ENCODE assay signal across 9 cellular contexts in genomic region chr11:114026355-114026754, GRCh38. TPM values are rescaled to one million over a fixed set of nuclear protein-coding genes. Genes with fewer than 3 reads are reported as not detected.
DNase-seq lines count a peak whose midpoint lies in the region; ATAC-seq and TF ChIP-seq lines count a peak whose summit lies in the region.
"Had no signal": no experiment of that assay in that cellular context is flagged by ENCODE, and none has a peak within 500 bp of the region (broad histone marks: within the 10 kb centered on the region; RNA-seq: fewer than 3 reads in every experiment).

No MANE protein-coding gene starts in this region.

- TF ChIP-seq CTCF in MM.1S (IDR thresholded peaks at IDR 0.05; ENCODE audit: low read length) = peak; percentile 42
- no peak for TF ChIP-seq CTCF in ascending aorta (IDR thresholded peaks at IDR 0.05)

- peak; percentile 55 to 60 for ATAC-seq in natural killer cell treated with Interleukin-12 subunit alpha and Interleukin-12 subunit beta and Interleukin-15 and Interleukin-18, amount 100 ng/mL, for 72 hours
- ATAC-seq in GM21717 (IDR thresholded peaks at IDR 0.05; ENCODE audit: unreplicated experiment) = no peak

- no peaks in the 10 kb centered on the region for H3K79me2 ChIP-seq in MM.1S (ENCODE audit: low read length)

- H2AFZ ChIP-seq in MM.1S (ENCODE audit: low read length) = no peak overlapping the region

- H3F3A ChIP-seq in MM.1S (ENCODE audit: insufficient read depth, low read length) = no peaks in the 10 kb centered on the region

- H3K4me1 ChIP-seq in MM.1S (ENCODE audit: low read length) (0 out of 2 replicates have a peak, but pooled peaks cover 3% of the 10 kb centered on the region), ascending aorta (peaks cover 4 to 13% of the 10 kb centered on the region in 2 donors)

- H3K27me3 Mint-ChIP-seq in natural killer cell treated with Interleukin-12 subunit alpha and Interleukin-12 subunit beta and Interleukin-15 and Interleukin-18, amount 100 ng/mL, for 72 hours = peaks cover 17 to 35% of the 10 kb centered on the region in 2 donors

- no peaks in the 10 kb centered on the region for H3K27me3 ChIP-seq in MM.1S (replicated peaks; ENCODE audit: insufficient read depth, low read length)
- no peaks in the 10 kb centered on the region for H3K27me3 ChIP-seq in ascending aorta

- no peak overlapping the region for H3K4me2 ChIP-seq in MM.1S (ENCODE audit: low read depth, low read length)

- H3K9me2 ChIP-seq in MM.1S (replicated peaks; ENCODE audit: insufficient read depth, low read length) = no peaks in the 10 kb centered on the region

- no peak overlapping the region for H3K4me3 ChIP-seq in MM.1S (ENCODE audit: low read length)
- no peak overlapping the region for H3K4me3 ChIP-seq in ascending aorta

- H3K9me3 Mint-ChIP-seq in natural killer cell treated with Interleukin-12 subunit alpha and Interleukin-12 subunit beta and Interleukin-15 and Interleukin-18, amount 100 ng/mL, for 72 hours = no peaks in the 10 kb centered on the region

- no peaks in the 10 kb centered on the region for H4K20me1 ChIP-seq in MM.1S (ENCODE audit: insufficient read depth, low read length)

- peaks cover 0 to 4% of the 10 kb centered on the region in 2 donors for H3K4me1 Mint-ChIP-seq in natural killer cell treated with Interleukin-12 subunit alpha and Interleukin-12 subunit beta and Interleukin-15 and Interleukin-18, amount 100 ng/mL, for 72 hours (ENCODE audit: low read depth in 2 of 2)

- H3K4me3 Mint-ChIP-seq in natural killer cell treated with Interleukin-12 subunit alpha and Interleukin-12 subunit beta and Interleukin-15 and Interleukin-18, amount 100 ng/mL, for 72 hours = no peak overlapping the region

- no peaks in the 10 kb centered on the region for H3K36me3 Mint-ChIP-seq in natural killer cell treated with Interleukin-12 subunit alpha and Interleukin-12 subunit beta and Interleukin-15 and Interleukin-18, amount 100 ng/mL, for 72 hours

- H3K36me3 ChIP-seq in MM.1S (replicated peaks; ENCODE audit: insufficient read depth, low read length) (no peaks in the 10 kb centered on the region), ascending aorta (no peaks in the 10 kb centered on the region)
- H3K36me3 ChIP-seq: neutrophil had no signal

- intact Hi-C loops in ascending aorta (cut with DNase I) = loop anchor here (10.0 kb wide), 1 partner anchor 122 kb away; the partner anchor contains the start of gene HTR3B

- H3K9ac ChIP-seq in MM.1S (ENCODE audit: low read length) = no peak overlapping the region

- H3K9me3 ChIP-seq in MM.1S (replicated peaks; ENCODE audit: insufficient read depth, low read length) = no peaks in the 10 kb centered on the region
- no peaks in the 10 kb centered on the region for H3K9me3 ChIP-seq in ascending aorta
- H3K9me3 ChIP-seq: neutrophil had no signal

- H3K27ac ChIP-seq in MM.1S (ENCODE audit: low read length) = no peak overlapping the region
- peak overlapping the region in 1 of 2 donors; percentile 45 for H3K27ac ChIP-seq in ascending aorta
- H3K27ac ChIP-seq: neutrophil had no signal

- H3K27ac Mint-ChIP-seq in natural killer cell treated with Interleukin-12 subunit alpha and Interleukin-12 subunit beta and Interleukin-15 and Interleukin-18, amount 100 ng/mL, for 72 hours = no peak overlapping the region

- peak; percentile 47 to 83 for DNase-seq in NCI-H526 (lab: John Stamatoyannopoulos, UW)
- DNase-seq in NCI-H526 treated with DMSO at 0.1 percent for 48 hours (lab: John Stamatoyannopoulos, UW) = no peak
- DNase-seq in MM.1S = peak; percentile 72
- DNase-seq in astrocyte of the hippocampus (ENCODE audit: low read depth, low spot score) = peak; percentile 33
- DNase-seq in natural killer cell treated with Interleukin-12 subunit alpha and Interleukin-12 subunit beta and Interleukin-15 and Interleukin-18, amount 100 ng/mL, for 72 hours (ENCODE audit: low spot score) = no peak
- DNase-seq in ascending aorta (ENCODE audit: low spot score in 2 of 2) = no peak
- no peak for DNase-seq in LoVo (ENCODE audit: low spot score)

RNA-seq across cellular contexts. Expression of gene ZBTB16, which starts 33.2 kb away (rescaled TPM):
- 10 to 100 TPM in 1 of 2 donors, 1 to 10 TPM in 1; 2.7 to 13.1 TPM for total RNA-seq in natural killer cell treated with Interleukin-12 subunit alpha and Interleukin-12 subunit beta and Interleukin-15 and Interleukin-18, amount 100 ng/mL, for 72 hours
- 344 TPM for total RNA-seq in ascending aorta

RNA-seq across cellular contexts. Expression of gene HTR3A, which starts 51.4 kb away (rescaled TPM):
- not detected for total RNA-seq in natural killer cell treated with Interleukin-12 subunit alpha and Interleukin-12 subunit beta and Interleukin-15 and Interleukin-18, amount 100 ng/mL, for 72 hours
- total RNA-seq in ascending aorta = not detected

Comparison
In these comparisons a context has a peak if more than half of its experiments do, and no peak if none do; other contexts are left out.
1. DNase-seq: peak in NCI-H526 (2 of 2), MM.1S (single experiment) and astrocyte of the hippocampus (single experiment); none in NCI-H526 treated with DMSO at 0.1 percent for 48 hours (single experiment), natural killer cell treated with Interleukin-12 subunit alpha and Interleukin-12 subunit beta and Interleukin-15 and Interleukin-18, amount 100 ng/mL, for 72 hours (single experiment), ascending aorta (0 of 2) and LoVo (single experiment).
2. RNA of gene ZBTB16, which starts 33.2 kb away (total RNA-seq): 344 TPM in ascending aorta (single experiment); 2.7 to 13.1 TPM in natural killer cell treated with Interleukin-12 subunit alpha and Interleukin-12 subunit beta and Interleukin-15 and Interleukin-18, amount 100 ng/mL, for 72 hours; every median in the first group is over 10 times any median in the second.